In the genomic region with DNA sequence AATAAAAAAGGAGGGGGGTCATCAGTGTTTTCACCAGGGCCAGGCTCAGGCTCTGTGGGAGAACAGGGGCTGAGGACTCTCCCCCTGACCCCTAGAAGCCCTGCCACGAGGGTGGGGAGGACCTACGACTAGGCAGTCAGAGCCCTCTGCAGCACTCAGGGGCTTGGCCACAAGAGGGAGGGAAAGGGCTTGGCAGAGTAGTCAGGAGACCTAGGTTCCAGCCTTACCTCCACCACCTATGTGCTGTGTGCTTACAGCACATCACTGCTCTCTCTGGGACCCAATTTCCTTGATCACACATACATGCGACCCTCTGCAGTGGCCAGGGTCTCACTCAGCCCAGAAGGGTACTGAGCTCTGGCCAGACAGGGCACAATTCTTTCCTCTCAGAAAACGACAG, we compare ENCODE assay signal across 10 cellular contexts. TPM values are rescaled to one million over a fixed set of nuclear protein-coding genes. Genes with fewer than 3 reads are reported as not detected.
DNase-seq lines count a peak whose midpoint lies in the region; ATAC-seq and TF ChIP-seq lines count a peak whose summit lies in the region.
"Had no signal": no experiment of that assay in that cellular context is flagged by ENCODE, and none has a peak within 500 bp of the region (broad histone marks: within the 10 kb centered on the region; RNA-seq: fewer than 3 reads in every experiment).

No MANE protein-coding gene starts in this region.

- no peaks in the 10 kb centered on the region for H3K79me2 ChIP-seq in PC-3 (ENCODE audit: low read length)

- DNase-seq in A673 (ENCODE audit: low spot score) (peak; percentile 61), GM20000 (ENCODE audit: low spot score) (no peak), PC-3 (peak; percentile 16), foreskin keratinocyte (no peak), AG20443 (ENCODE audit: low spot score) (no peak), DMS153 treated with DMSO at 0.1 percent for 48 hours (lab: John Stamatoyannopoulos, UW; ENCODE audit: unreplicated experiment) (no peak), adrenal gland (no peak)
- DNase-seq: activated CD4-positive, alpha-beta T cell treated with anti-CD3 and anti-CD28 coated beads, Interleukin-2, amount 50 U/mL, for 4 hours; GF-D8 had no signal

- H2AFZ ChIP-seq in PC-3 (ENCODE audit: low read length), result no peak overlapping the region

- no peak overlapping the region for H3K9ac ChIP-seq in PC-3 (ENCODE audit: low read length)

- BruUV-seq in A673 (replicated peaks; lab: Mats Ljungman, UMichigan), result no TSS peak
- no TSS peak for BruUV-seq in PC-3 (replicated peaks; lab: Mats Ljungman, UMichigan)

- H3K36me3 ChIP-seq in A673 (ENCODE audit: insufficient read depth, low read length, poor library complexity, severe bottlenecking) (no peaks in the 10 kb centered on the region), PC-3 (ENCODE audit: low read depth, low read length) (no peaks in the 10 kb centered on the region), adrenal gland (replicated peaks in 1 of 2) (no peaks in the 10 kb centered on the region)

- H3K4me2 ChIP-seq in PC-3 (ENCODE audit: low read length), result no peak overlapping the region

- H3K9me2 ChIP-seq in PC-3 (replicated peaks; ENCODE audit: low read length), result no peaks in the 10 kb centered on the region

- CTCF ChIA-PET in A673 (lab: Charles Lee) (interaction anchor here (0.6 kb wide), 1 partner anchor 155 kb away, joined by 8 read pairs; no protein-coding TSS in a partner anchor), PC-3 (lab: Charles Lee) (interaction anchor here (0.6 kb wide), 1 partner anchor 50 kb away, joined by 6 read pairs; no protein-coding TSS in a partner anchor)

- intact Hi-C loops in A673 (cut with micrococcal nuclease; ENCODE audit: unreplicated experiment) (no loop called here), PC-3 (cut with micrococcal nuclease) (no loop called here), adrenal gland (cut with DNase I) (no loop called here)

- 51 to 77% (median 69%) methylated on average over 4 of the region's 4 CpGs for WGBS in adrenal gland, 4 donors

- H3K27me3 ChIP-seq in A673 (replicated peaks; ENCODE audit: insufficient read depth, low read depth, low read length, poor library complexity) (no peaks in the 10 kb centered on the region), PC-3 (ENCODE audit: low read length) (no peaks in the 10 kb centered on the region), foreskin keratinocyte (no peaks in the 10 kb centered on the region), adrenal gland (no peaks in the 10 kb centered on the region)

- TF ChIP-seq CTCF in A673 (conservative IDR thresholded peaks at IDR 0.05; ENCODE audit: low read depth, low read length) (peak; percentile 55), GM20000 (IDR thresholded peaks at IDR 0.05; ENCODE audit: extremely low read depth, missing control alignments) (peak; percentile 25), PC-3 (conservative IDR thresholded peaks at IDR 0.05; ENCODE audit: low read depth, low read length) (peak; percentile 55), foreskin keratinocyte (conservative IDR thresholded peaks at IDR 0.05) (peak; percentile 53), adrenal gland (IDR thresholded peaks at IDR 0.05) (no peak)

- TF ChIP-seq POLR2A in adrenal gland (IDR thresholded peaks at IDR 0.05), result no peak

- POLR2A ChIA-PET in A673 (lab: Charles Lee; ENCODE audit: low non-redundant PET), result no interaction called here
- POLR2A ChIA-PET in PC-3 (lab: Charles Lee; ENCODE audit: unreplicated experiment), result no interaction called here

- ATAC-seq in PC-3 (peak; percentile 67), foreskin keratinocyte (no peak), HG02840 (IDR thresholded peaks at IDR 0.05; ENCODE audit: low FRiP score, unreplicated experiment) (no peak)

- no peaks in the 10 kb centered on the region for H3F3A ChIP-seq in PC-3 (ENCODE audit: low read length, unreplicated experiment)

- H4K20me1 ChIP-seq in PC-3 (ENCODE audit: low read length), result no peaks in the 10 kb centered on the region

- H3K9me3 ChIP-seq in A673 (ENCODE audit: low read depth, low read length, poor library complexity, severe bottlenecking) (no peaks in the 10 kb centered on the region), PC-3 (ENCODE audit: low read length) (no peaks in the 10 kb centered on the region), adrenal gland (replicated peaks in 1 of 3) (no peaks in the 10 kb centered on the region)

- H3K4me3 ChIP-seq in A673 (ENCODE audit: low read depth, low read length, poor library complexity, severe bottlenecking) (no peak overlapping the region), PC-3 (ENCODE audit: low read length) (no peak overlapping the region), adrenal gland (no peak overlapping the region)

- H3K27ac ChIP-seq in A673 (ENCODE audit: low read depth, low read length, poor library complexity, severe bottlenecking) (no peak overlapping the region), PC-3 (ENCODE audit: low read length) (no peak overlapping the region), foreskin keratinocyte (no peak overlapping the region), adrenal gland (no peak overlapping the region)

- H3K4me1 ChIP-seq in A673 (ENCODE audit: insufficient read depth, low read length, poor library complexity, severe bottlenecking) (peaks cover 9% of the 10 kb centered on the region), PC-3 (ENCODE audit: insufficient read depth, low read length) (peaks cover 5% of the 10 kb centered on the region; the same call in 1 of the 2 replicates), foreskin keratinocyte (peaks cover 6% of the 10 kb centered on the region), adrenal gland (replicated peaks in 1 of 2) (no peaks in the 10 kb centered on the region)

RNA-seq across cellular contexts. Expression of gene SKIC8, which starts 16.3 kb away (rescaled TPM):
- 55.5 and 57.9 TPM in 2 replicates for total RNA-seq in A673 (2021)
- 54.7 and 56.1 TPM in 2 replicates for total RNA-seq in PC-3 (2014; rRNA removed)
- 58.8 and 64.0 TPM in 2 replicates for total RNA-seq in foreskin keratinocyte
- polyA plus RNA-seq in foreskin keratinocyte, result 52.2 and 58.2 TPM in 2 replicates
- 10 to 100 TPM; 45.9 to 81.6 (median 61.1) TPM for total RNA-seq in adrenal gland
- polyA plus RNA-seq in adrenal gland, result 100 to 1,000 TPM in 1 of 3 donors, 10 to 100 TPM in 2; 51.3 to 111 (median 66.2) TPM

RNA-seq across cellular contexts. Expression of gene CRABP1, which starts 24.5 kb away (rescaled TPM):
- total RNA-seq in A673 (2021) (57.1 and 61.2 TPM in 2 replicates), PC-3 (2014; rRNA removed) (not detected in 2 replicates), foreskin keratinocyte (not detected in 2 replicates), adrenal gland (1 to 10 TPM in 2 of 8 donors, under 1 TPM in 3, not detected in 3; 0.39 to 2.4 (median 0.79) TPM)
- polyA plus RNA-seq in foreskin keratinocyte (not detected in 2 replicates), adrenal gland (1 to 10 TPM in 1 of 3 donors, under 1 TPM in 2; 0.67 to 1.2 (median 0.80) TPM)

RNA-seq across cellular contexts. Expression of gene DNAJA4, which starts 51.3 kb away (rescaled TPM):
- 12.0 and 15.7 TPM in 2 replicates for total RNA-seq in A673 (2021)
- 1.3 and 5.4 TPM in 2 replicates for total RNA-seq in PC-3 (2014; rRNA removed)
- total RNA-seq in foreskin keratinocyte, result 8.8 and 10.6 TPM in 2 replicates
- 5.1 and 7.5 TPM in 2 replicates for polyA plus RNA-seq in foreskin keratinocyte
- 10 to 100 TPM; 11.7 to 26.2 (median 21.8) TPM for total RNA-seq in adrenal gland
- 10 to 100 TPM; 18.8 to 43.5 (median 19.8) TPM for polyA plus RNA-seq in adrenal gland

Comparison
In these comparisons a context has a peak if more than half of its experiments do, and no peak if none do; other contexts are left out.
1. DNase-seq: peak in A673 (single experiment) and PC-3 (single experiment); none in GM20000 (single experiment), foreskin keratinocyte (0 of 2), AG20443 (single experiment), DMS153 treated with DMSO at 0.1 percent for 48 hours (single experiment) and adrenal gland (0 of 7).
2. CTCF ChIP-seq: peak in A673 (single experiment), GM20000 (single experiment), PC-3 (single experiment) and foreskin keratinocyte (single experiment); none in adrenal gland (0 of 6).
3. RNA of gene CRABP1, which starts 24.5 kb away (total RNA-seq): 57.1 to 61.2 TPM in A673; 0.39 to 2.4 TPM in adrenal gland, not detected in PC-3 and not detected in foreskin keratinocyte; every median in the first group is over 10 times any median in the second.